8 cellular contexts compared by ENCODE assay signal in the genomic region with DNA sequence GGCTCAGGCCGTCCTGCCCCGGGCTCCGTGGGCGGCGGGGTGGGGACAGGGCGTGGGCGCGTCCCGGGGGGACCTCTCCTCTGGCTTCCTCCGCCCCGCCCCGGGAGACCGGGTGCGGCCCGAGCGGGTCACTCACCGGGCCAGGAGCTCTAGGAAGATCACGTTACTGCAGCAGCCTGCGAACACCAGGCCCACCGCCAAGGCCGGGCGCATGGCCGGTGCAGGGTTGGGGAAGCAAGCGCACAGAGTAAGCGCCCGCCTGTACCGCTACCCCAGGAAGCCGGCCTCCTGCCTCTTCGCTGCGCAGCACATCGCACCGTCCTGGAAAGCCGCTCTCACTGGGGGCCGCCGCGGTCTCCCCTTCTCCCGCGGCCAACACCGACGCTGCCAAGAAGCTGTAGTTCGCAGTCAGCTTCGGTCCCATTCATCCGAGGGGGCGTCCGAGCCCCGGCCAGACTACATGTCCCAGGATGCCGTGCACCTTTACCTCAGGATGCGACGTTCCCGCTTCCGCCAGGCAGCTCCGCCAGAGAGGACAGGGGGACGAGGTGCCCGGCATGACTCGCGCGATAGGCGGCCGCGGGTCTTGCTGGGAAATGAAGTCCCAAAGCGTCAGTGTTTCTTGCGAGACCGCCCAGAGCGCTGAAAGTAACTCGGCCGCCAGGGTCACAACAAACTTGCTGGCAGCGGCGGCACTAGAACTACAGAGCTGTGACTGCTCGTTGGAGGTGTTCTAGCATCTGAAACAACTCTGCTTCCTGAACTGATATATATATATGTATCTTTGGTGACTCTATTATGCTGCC. TPM values are rescaled to one million over a fixed set of nuclear protein-coding genes. Genes with fewer than 3 reads are reported as not detected.
A peak's percentile ranks its signal among the peaks of the same experiment; 100 is the strongest.
DNase-seq lines count a peak whose midpoint lies in the region; ATAC-seq and TF ChIP-seq lines count a peak whose summit lies in the region.

A gene with protein sequence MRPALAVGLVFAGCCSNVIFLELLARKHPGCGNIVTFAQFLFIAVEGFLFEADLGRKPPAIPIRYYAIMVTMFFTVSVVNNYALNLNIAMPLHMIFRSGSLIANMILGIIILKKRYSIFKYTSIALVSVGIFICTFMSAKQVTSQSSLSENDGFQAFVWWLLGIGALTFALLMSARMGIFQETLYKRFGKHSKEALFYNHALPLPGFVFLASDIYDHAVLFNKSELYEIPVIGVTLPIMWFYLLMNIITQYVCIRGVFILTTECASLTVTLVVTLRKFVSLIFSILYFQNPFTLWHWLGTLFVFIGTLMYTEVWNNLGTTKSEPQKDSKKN (minus strand): TSS at position 392 of the 806 bp plus-strand sequence. CDS start 179 bp downstream, at position 213.

- POLR2A ChIA-PET in PC-9 (lab: Charles Lee; ENCODE audit: unreplicated experiment): interaction anchor here (0.5 to 0.6 kb wide), 3 partner anchors 98 to 1326 kb away, joined by 4 to 9 read pairs (median 7); no protein-coding TSS in a partner anchor

- peaks cover 23% of the 10 kb centered on the region for H3K79me2 ChIP-seq in PC-9 (ENCODE audit: low read depth)

- H3K4me3 ChIP-seq in Jurkat, Clone E6-1 (ENCODE audit: low read length): peak within 1 kb of the TSS; percentile 69
- peak within 1 kb of the TSS; percentile 78 for H3K4me3 ChIP-seq in PC-9
- H3K4me3 ChIP-seq in mucosa of rectum (ENCODE audit: low read length in 2 of 2): peak within 1 kb of the TSS; percentile 78 to 88

- H2AFZ ChIP-seq in PC-9: peak within 1 kb of the TSS; percentile 89

- TF ChIP-seq CTCF in PC-9 (conservative IDR thresholded peaks at IDR 0.05): no peak; the same call in 1 of the 2 replicates

- intact Hi-C loops in PC-9 (cut with micrococcal nuclease; ENCODE audit: unreplicated experiment): loop anchor here (2.0 to 10.0 kb wide), 4 partner anchors 48 to 1234 kb away; a partner anchor contains a TSS

- peak; percentile 51 for TF ChIP-seq POLR2A in erythroblast (IDR thresholded peaks at IDR 0.05; ENCODE audit: low read length)

- H3K4me1 ChIP-seq in PC-9 (replicated peaks; ENCODE audit: insufficient read depth): peaks cover 14% of the 10 kb centered on the region
- peaks cover 4 to 12% of the 10 kb centered on the region in 2 donors for H3K4me1 ChIP-seq in mucosa of rectum (ENCODE audit: control insufficient read depth in 2 of 2, insufficient read depth in 2 of 2, low read length in 2 of 2)

- H3K9me3 ChIP-seq in PC-9 (ENCODE audit: insufficient read depth, low read depth) (no peaks in the 10 kb centered on the region), mucosa of rectum (ENCODE audit: control insufficient read depth in 2 of 2, low read length in 2 of 2) (no peaks in the 10 kb centered on the region)

- CTCF ChIA-PET in PC-9 (lab: Charles Lee): interaction anchor here (0.6 to 1.3 kb wide), 2 partner anchors 116 to 198 kb away, joined by 3 read pairs; no protein-coding TSS in a partner anchor

- H3F3A ChIP-seq in PC-9 (ENCODE audit: insufficient read depth, low read depth): no peaks in the 10 kb centered on the region

- no TSS peak for BruUV-seq in PC-9 (replicated peaks; lab: Mats Ljungman, UMichigan)

- H3K27me3 ChIP-seq in PC-9 (ENCODE audit: insufficient read depth, low read depth) (no peaks in the 10 kb centered on the region), mucosa of rectum (ENCODE audit: control insufficient read depth in 2 of 2, insufficient read depth in 2 of 2, low read length in 2 of 2) (no peaks in the 10 kb centered on the region)

- H3K9ac ChIP-seq in mucosa of rectum (ENCODE audit: low read depth in 1 of 2, low read length in 2 of 2): peak within 1 kb of the TSS; percentile 48 to 68

- H3K9me2 ChIP-seq in PC-9 (ENCODE audit: insufficient read depth): no peaks in the 10 kb centered on the region

- no peak within 1 kb of the TSS for H3K27ac ChIP-seq in PC-9
- H3K27ac ChIP-seq in mucosa of rectum (ENCODE audit: low read depth in 2 of 2, low read length in 2 of 2): peak within 1 kb of the TSS; percentile 70 to 75

- no peaks in the 10 kb centered on the region for H4K20me1 ChIP-seq in PC-9 (ENCODE audit: insufficient read depth)

- ATAC-seq in GM21619 (IDR thresholded peaks at IDR 0.05; ENCODE audit: unreplicated experiment): peak; percentile 99

- H3K4me2 ChIP-seq in PC-9: peak within 1 kb of the TSS; percentile 93

- DNase-seq in DMS53 treated with DMSO at 0.1 percent for 48 hours (lab: John Stamatoyannopoulos, UW; ENCODE audit: unreplicated experiment) (peak; percentile 97), PC-9 (peak; percentile 96), erythroblast (lab: John Stamatoyannopoulos, UW) (peak; percentile 95)
- peak; percentile 95 for DNase-seq in Jurkat, Clone E6-1 (ENCODE audit: low read depth, low spot score)
- DNase-seq in activated T-cell treated with anti-CD3 and anti-CD28 coated beads, Interleukin-2, amount 50 U/mL, for 1 hour: peak; percentile 93
- peak; percentile 94 for DNase-seq in stimulated activated CD8-positive, alpha-beta memory T cell treated with anti-CD3 and anti-CD28 coated beads, Interleukin-4, amount 100 ng/mL, for 48 hours

- H3K36me3 ChIP-seq in PC-9 (ENCODE audit: low read depth): no peaks in the 10 kb centered on the region
- no peaks in the 10 kb centered on the region for H3K36me3 ChIP-seq in mucosa of rectum (ENCODE audit: control insufficient read depth in 2 of 2, insufficient read depth in 2 of 2, low read length in 2 of 2)

RNA-seq across cellular contexts. Expression of the gene that starts here (rescaled TPM):
- polyA plus RNA-seq in Jurkat, Clone E6-1 (2012; ENCODE audit: insufficient read depth, insufficient read length): 15.5 TPM
- total RNA-seq in PC-9 (2021): 16.7 and 17.9 TPM in 2 replicates
